In genomic region chr19:4737955-4738580, GRCh38 we compare ENCODE assay signal across 16 cellular contexts.
"Had no signal": no experiment of that assay in that cellular context is flagged by ENCODE, and none has a peak within 500 bp of the region (broad histone marks: within the 10 kb centered on the region; RNA-seq: fewer than 3 reads in every experiment).

No MANE protein-coding gene starts in this region.

- H3K4me2 ChIP-seq: hepatocyte had no signal

- H3K27me3 ChIP-seq: hepatocyte, thyroid gland had no signal

- H3K79me2 ChIP-seq: hepatocyte had no signal

- H2AFZ ChIP-seq: hepatocyte had no signal

- H3K4me3 ChIP-seq: hepatocyte, skin epidermis, thyroid gland had no signal

- ATAC-seq: activated naive CD4-positive, alpha-beta T cell treated with anti-CD3 and anti-CD28 coated beads, Interleukin-2, amount 50 U/mL, for 72 hours; activated T-cell treated with anti-CD3 and anti-CD28 coated beads, Interleukin-2, amount 50 U/mL, for 4 hours; left ventricle myocardium superior had no signal

- H3K27ac ChIP-seq: brain microvascular endothelial cell, hepatocyte, neutrophil, skin epidermis, thyroid gland had no signal

- DNase-seq: activated CD4-positive, alpha-beta T cell treated with anti-CD3 and anti-CD28 coated beads, Interleukin-2, amount 50 U/mL, for 4 hours; activated CD4-positive, CD25-positive, alpha-beta regulatory T cell treated with anti-CD3 and anti-CD28 coated beads, Interleukin-2, amount 50 U/mL, for 72 hours; activated effector memory CD4-positive, alpha-beta T cell treated with anti-CD3 and anti-CD28 coated beads, Interleukin-2, amount 50 U/mL, for 16 hours; activated T-cell treated with anti-CD3 and anti-CD28 coated beads, Interleukin-2, amount 50 U/mL, for 4 hours; amniotic stem cell; brain microvascular endothelial cell; dermis blood vessel endothelial cell; kidney; mesendoderm; stimulated activated CD4-positive, alpha-beta T cell treated with anti-CD3 and anti-CD28 coated beads, Interleukin-4, amount 100 ng/mL, for 4 hours; thyroid gland had no signal

- H3K36me3 ChIP-seq: brain microvascular endothelial cell, neutrophil, thyroid gland had no signal

- H3K9me3 ChIP-seq: neutrophil, thyroid gland had no signal
